ENCODE assay signal across 11 cellular contexts in the genomic region with DNA sequence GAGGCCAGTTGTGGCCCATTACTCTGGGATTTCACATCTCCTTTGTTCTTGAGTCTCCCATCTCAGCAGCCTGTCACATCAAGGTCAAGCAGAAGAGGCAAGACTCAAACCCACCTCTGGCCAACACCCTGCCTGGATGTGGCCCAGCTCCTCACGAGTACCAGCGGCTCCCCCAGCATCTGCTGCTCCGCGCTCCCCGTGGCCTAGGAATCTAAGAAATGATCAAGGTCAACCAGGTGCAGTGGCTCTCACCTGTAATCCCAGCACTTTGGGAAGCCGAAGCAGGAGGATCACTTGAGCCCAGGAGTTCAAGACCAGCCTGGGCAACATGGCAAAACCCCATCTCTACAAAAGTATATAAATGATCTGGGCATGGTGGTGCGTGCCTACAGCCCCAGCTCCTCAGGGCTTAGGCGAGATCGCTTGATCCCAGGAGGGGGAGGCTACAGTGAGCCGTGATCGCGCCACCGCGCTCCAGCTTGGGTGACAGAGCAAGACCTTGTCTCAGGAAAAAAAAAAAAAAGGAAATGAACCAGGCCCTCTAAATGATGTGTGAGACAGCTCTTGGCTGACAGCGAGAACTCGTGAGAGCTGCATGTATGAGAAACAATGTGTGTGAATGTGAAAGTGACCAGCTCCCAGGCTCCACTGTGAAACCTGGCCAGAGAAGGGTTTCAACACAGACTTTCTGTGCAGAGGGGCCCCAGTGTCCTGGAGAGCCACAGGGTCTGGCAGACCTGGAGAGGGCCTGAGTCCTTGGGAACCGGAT.
DNase-seq lines count a peak whose midpoint lies in the region; ATAC-seq and TF ChIP-seq lines count a peak whose summit lies in the region.
"Had no signal": no experiment of that assay in that cellular context is flagged by ENCODE, and none has a peak within 500 bp of the region (broad histone marks: within the 10 kb centered on the region; RNA-seq: fewer than 3 reads in every experiment).

No MANE protein-coding gene starts in this region.

- no peaks in the 10 kb centered on the region for H3K9me3 Mint-ChIP-seq in brain

- DNase-seq in BJ (ENCODE audit: low read depth): peak; percentile 51
- peak; percentile 84 for DNase-seq in GM20000 (ENCODE audit: low spot score)
- no peak for DNase-seq in adrenal gland
- no peak for DNase-seq in HT-29 (ENCODE audit: low spot score)
- DNase-seq in SHP77 treated with DMSO at 0.1 percent for 48 hours (lab: John Stamatoyannopoulos, UW): no peak
- DNase-seq: NCI-H2081, SK-N-SH, thyroid gland had no signal

- H3K27ac Mint-ChIP-seq in brain: peak overlapping the region in 4 of 5 experiments; percentile 51 to 94 (median 60)

- peaks cover 59% of the 10 kb centered on the region for H3K4me1 ChIP-seq in muscle layer of colon (ENCODE audit: insufficient read depth, low read length)
- H3K4me1 ChIP-seq in adrenal gland (replicated peaks in 1 of 2): peaks cover 13 to 38% of the 10 kb centered on the region in 2 donors

- H3K4me3 ChIP-seq in BJ (ENCODE audit: low read depth, low read length) (no peak overlapping the region), muscle layer of colon (ENCODE audit: low read depth in 1 of 2, low read length in 2 of 2) (no peak overlapping the region), adrenal gland (no peak overlapping the region)
- H3K4me3 ChIP-seq: thyroid gland had no signal

- no peaks in the 10 kb centered on the region for H3K9me3 ChIP-seq in muscle layer of colon (ENCODE audit: low read length)
- H3K9me3 ChIP-seq in adrenal gland (replicated peaks in 1 of 3): no peaks in the 10 kb centered on the region
- H3K9me3 ChIP-seq: SK-N-SH, thyroid gland had no signal

- H3K36me3 ChIP-seq in BJ (ENCODE audit: control insufficient read depth, insufficient read depth, low read length) (no peaks in the 10 kb centered on the region), muscle layer of colon (ENCODE audit: insufficient read depth, low read length) (no peaks in the 10 kb centered on the region), adrenal gland (replicated peaks in 1 of 2) (no peaks in the 10 kb centered on the region)
- H3K36me3 ChIP-seq: thyroid gland had no signal

- H3K4me3 Mint-ChIP-seq in brain: no peak overlapping the region

- TF ChIP-seq CTCF in BJ (IDR thresholded peaks at IDR 0.05; ENCODE audit: insufficient read depth, low read depth, low read length): no peak
- no peak for TF ChIP-seq CTCF in GM20000 (IDR thresholded peaks at IDR 0.05; ENCODE audit: extremely low read depth, missing control alignments)
- TF ChIP-seq CTCF in brain (conservative IDR thresholded peaks at IDR 0.05): no peak
- TF ChIP-seq CTCF in adrenal gland (IDR thresholded peaks at IDR 0.05): no peak

- CTCF ChIA-PET in BJ (lab: Yijun Ruan, JAX): interaction anchor here (1.6 kb wide), 1 partner anchor 243 kb away, joined by 4 read pairs; no protein-coding TSS in a partner anchor

- intact Hi-C loops in adrenal gland (cut with DNase I): no loop called here

- H3K36me3 Mint-ChIP-seq in brain: peaks cover 21% of the 10 kb centered on the region

- peaks cover 49% of the 10 kb centered on the region for H3K4me1 Mint-ChIP-seq in brain

- no peak overlapping the region for H3K9ac ChIP-seq in muscle layer of colon (ENCODE audit: low read length)
- H3K9ac ChIP-seq: SK-N-SH had no signal

- TF ChIP-seq POLR2A in adrenal gland (IDR thresholded peaks at IDR 0.05): no peak

- H3K27me3 ChIP-seq in BJ (ENCODE audit: control insufficient read depth, insufficient read depth, low read length) (no peaks in the 10 kb centered on the region), muscle layer of colon (ENCODE audit: control insufficient read depth in 1 of 2, insufficient read depth in 2 of 2, low read length in 2 of 2) (no peaks in the 10 kb centered on the region), adrenal gland (no peaks in the 10 kb centered on the region)
- H3K27me3 ChIP-seq: thyroid gland had no signal

- POLR2A ChIA-PET in BJ (lab: Charles Lee): no interaction called here

- ATAC-seq in GM21526 (IDR thresholded peaks at IDR 0.05; ENCODE audit: low FRiP score, unreplicated experiment): no peak

- WGBS in adrenal gland, 4 donors: 89 to 97% (median 92%) methylated on average over 12 to 17 of the region's 17 CpGs

- H3K27ac ChIP-seq in muscle layer of colon (ENCODE audit: low read depth, low read length) (peak overlapping the region; percentile 14), adrenal gland (no peak overlapping the region)
- H3K27ac ChIP-seq: thyroid gland had no signal

- H3K27me3 Mint-ChIP-seq in brain: no peaks in the 10 kb centered on the region

Comparison
In these comparisons a context has a peak if more than half of its experiments do, and no peak if none do; other contexts are left out.
1. DNase-seq: peak in BJ (single experiment) and GM20000 (single experiment); none in adrenal gland (0 of 7), HT-29 (single experiment) and SHP77 treated with DMSO at 0.1 percent for 48 hours (single experiment).